In the genomic region with DNA sequence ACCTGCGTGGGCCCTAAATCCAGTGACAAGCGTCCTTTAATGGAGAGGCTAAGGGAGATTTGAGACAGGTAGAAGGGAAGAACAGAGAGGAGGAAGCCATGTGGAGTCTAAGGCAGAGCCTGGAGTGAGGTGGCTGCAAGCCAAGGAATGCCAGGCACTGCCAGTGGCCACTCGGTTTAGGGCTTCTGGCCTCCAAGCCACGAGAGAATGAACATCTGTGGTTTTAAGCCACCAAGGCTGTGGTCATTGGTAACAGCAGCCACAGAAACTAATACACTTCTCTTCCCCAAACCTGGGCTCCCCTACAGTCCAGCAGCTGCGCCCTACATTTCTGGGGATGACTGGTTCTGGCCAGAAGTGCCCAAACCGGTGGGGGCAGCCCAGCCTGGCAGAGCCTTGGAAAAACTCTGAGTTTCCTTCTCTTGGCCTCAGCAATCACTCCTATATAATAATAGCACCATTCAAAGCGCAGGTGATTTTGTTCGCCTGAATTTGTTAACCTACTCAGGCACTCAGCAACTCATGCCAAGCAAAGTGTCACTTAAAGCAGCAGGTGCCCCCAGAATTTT, we compare ENCODE assay signal across 16 cellular contexts.
DNase-seq lines count a peak whose midpoint lies in the region; ATAC-seq, FAIRE-seq and TF ChIP-seq lines count a peak whose summit lies in the region.
"Had no signal": no experiment of that assay in that cellular context is flagged by ENCODE, and none has a peak within 500 bp of the region (broad histone marks: within the 10 kb centered on the region; RNA-seq: fewer than 3 reads in every experiment).

No MANE protein-coding gene starts in this region.

- H3K4me3 ChIP-seq in epithelial cell of esophagus (ENCODE audit: low read length) (no peak overlapping the region), pancreas (no peak overlapping the region)

- intact Hi-C loops in Calu3 (cut with micrococcal nuclease; ENCODE audit: unreplicated experiment) = no loop called here
- intact Hi-C loops in pancreas (cut with DNase I) = no loop called here
- intact Hi-C loops in activated CD8-positive, alpha-beta T cell treated with anti-CD3 and anti-CD28 coated beads for 36 hours (cut with micrococcal nuclease) = no loop called here

- no peaks in the 10 kb centered on the region for H3K27me3 Mint-ChIP-seq in Calu3 (ENCODE audit: unreplicated experiment)
- peaks cover 14% of the 10 kb centered on the region for H3K27me3 Mint-ChIP-seq in activated CD8-positive, alpha-beta T cell treated with anti-CD3 and anti-CD28 coated beads for 36 hours

- peak overlapping the region; percentile 29 for H3K4me3 Mint-ChIP-seq in Calu3 (ENCODE audit: low read depth, unreplicated experiment)
- no peak overlapping the region for H3K4me3 Mint-ChIP-seq in activated CD8-positive, alpha-beta T cell treated with anti-CD3 and anti-CD28 coated beads for 36 hours
- H3K4me3 Mint-ChIP-seq: activated B cell treated with CpG ODN at 0.5 μM for 24 hours had no signal

- peaks cover 6% of the 10 kb centered on the region for H3K36me3 Mint-ChIP-seq in Calu3 (ENCODE audit: insufficient read depth, unreplicated experiment)
- peaks cover 1% of the 10 kb centered on the region for H3K36me3 Mint-ChIP-seq in activated CD8-positive, alpha-beta T cell treated with anti-CD3 and anti-CD28 coated beads for 36 hours (ENCODE audit: low read depth)
- H3K36me3 Mint-ChIP-seq: activated naive CD4-positive, alpha-beta T cell treated with anti-CD3 and anti-CD28 coated beads, Interleukin-2, amount 50 U/mL, for 72 hours had no signal

- H3K27ac Mint-ChIP-seq in Calu3 (ENCODE audit: unreplicated experiment) = peak overlapping the region; percentile 92
- H3K27ac Mint-ChIP-seq in activated CD8-positive, alpha-beta T cell treated with anti-CD3 and anti-CD28 coated beads for 36 hours = no peak overlapping the region
- H3K27ac Mint-ChIP-seq: activated B cell treated with CpG ODN at 0.5 μM for 24 hours; activated naive CD4-positive, alpha-beta T cell treated with anti-CD3 and anti-CD28 coated beads, Interleukin-2, amount 50 U/mL, for 72 hours had no signal

- no peaks in the 10 kb centered on the region for H3K4me1 ChIP-seq in pancreas

- peak; percentile 47 to 70 (median 54) for ATAC-seq in pancreas
- ATAC-seq in HG03378 (IDR thresholded peaks at IDR 0.05; ENCODE audit: unreplicated experiment) = no peak
- ATAC-seq in activated CD8-positive, alpha-beta T cell treated with anti-CD3 and anti-CD28 coated beads for 36 hours = no peak
- ATAC-seq: activated naive CD4-positive, alpha-beta T cell treated with anti-CD3 and anti-CD28 coated beads, Interleukin-2, amount 50 U/mL, for 72 hours had no signal

- POLR2A ChIA-PET in activated CD8-positive, alpha-beta T cell treated with anti-CD3 and anti-CD28 coated beads for 36 hours (lab: Charles Lee) = interaction anchor here (0.9 kb wide), 1 partner anchor 42 kb away, joined by 4 read pairs; no protein-coding TSS in a partner anchor

- H3K36me3 ChIP-seq in pancreas = no peaks in the 10 kb centered on the region

- BruUV-seq in Calu3 (replicated peaks; lab: Mats Ljungman, UMichigan) = no TSS peak

- peak; percentile 69 for DNase-seq in Calu3
- peak; percentile 94 for DNase-seq in NCI-H2029 treated with DMSO at 0.1 percent for 48 hours (lab: John Stamatoyannopoulos, UW)
- DNase-seq in epithelial cell of esophagus (ENCODE audit: low read depth) = peak; percentile 50
- peak in 3 of 6 donors; percentile 45 to 52 (median 45) for DNase-seq in pancreas
- no peak for DNase-seq in activated CD8-positive, alpha-beta memory T cell treated with anti-CD3 and anti-CD28 coated beads, Interleukin-2, amount 50 U/mL, for 48 hours
- DNase-seq in activated CD8-positive, alpha-beta T cell treated with anti-CD3 and anti-CD28 coated beads for 36 hours = no peak
- DNase-seq in NCI-H446 treated with DMSO at 0.1 percent for 48 hours (lab: John Stamatoyannopoulos, UW) = no peak
- DNase-seq: activated B cell treated with CpG ODN at 0.5 μM for 24 hours; DMS79 treated with DMSO at 0.1 percent for 48 hours; GOT3; NCI-H187 treated with DMSO at 0.1 percent for 48 hours; NK-92 treated with Interleukin-12 subunit alpha and Interleukin-12 subunit beta, amount 100 ng/mL, for 24 hours; SK-N-SH had no signal

- no peaks in the 10 kb centered on the region for H3K9me3 ChIP-seq in pancreas
- H3K9me3 ChIP-seq: SK-N-SH had no signal

- TF ChIP-seq CTCF in Calu3 (IDR thresholded peaks at IDR 0.05; ENCODE audit: unreplicated experiment) (no peak), epithelial cell of esophagus (IDR thresholded peaks at IDR 0.05; ENCODE audit: insufficient read depth, low read depth, low read length, missing control alignments) (no peak), pancreas (IDR thresholded peaks at IDR 0.05) (no peak)
- TF ChIP-seq CTCF in activated CD8-positive, alpha-beta T cell treated with anti-CD3 and anti-CD28 coated beads for 36 hours (IDR thresholded peaks at IDR 0.05) = no peak

- CTCF ChIA-PET in Calu3 (lab: Charles Lee) = interaction anchor here (0.5 to 1.0 kb wide), 4 partner anchors 12 to 1913 kb away, joined by 3 to 5 read pairs (median 4); no protein-coding TSS in a partner anchor
- CTCF ChIA-PET in activated CD8-positive, alpha-beta T cell treated with anti-CD3 and anti-CD28 coated beads for 36 hours (lab: Charles Lee) = no interaction called here

- H3K4me1 Mint-ChIP-seq in Calu3 (ENCODE audit: low read depth, unreplicated experiment) = peaks cover 15% of the 10 kb centered on the region
- H3K4me1 Mint-ChIP-seq in activated CD8-positive, alpha-beta T cell treated with anti-CD3 and anti-CD28 coated beads for 36 hours (ENCODE audit: low read depth) = peaks cover 2% of the 10 kb centered on the region

- peak overlapping the region; percentile 38 to 80 (median 58) for H3K27ac ChIP-seq in pancreas

- H3K9me3 Mint-ChIP-seq in Calu3 (ENCODE audit: low read depth, unreplicated experiment) = peaks cover 3% of the 10 kb centered on the region
- no peaks in the 10 kb centered on the region for H3K9me3 Mint-ChIP-seq in activated CD8-positive, alpha-beta T cell treated with anti-CD3 and anti-CD28 coated beads for 36 hours

- FAIRE-seq in pancreas (lab: Jason Lieb, UNC) = no peak
- FAIRE-seq: GM12891 had no signal

- H3K27me3 ChIP-seq in pancreas = no peaks in the 10 kb centered on the region

- 63 to 64% methylated on average over 8 of the region's 8 CpGs for whole genome bisulfite sequencing in pancreas, 2 donors

Comparison
In these comparisons a context has a peak if more than half of its experiments do, and no peak if none do; other contexts are left out.
1. DNase-seq: peak in Calu3 (single experiment), NCI-H2029 treated with DMSO at 0.1 percent for 48 hours (single experiment) and epithelial cell of esophagus (single experiment); none in activated CD8-positive, alpha-beta memory T cell treated with anti-CD3 and anti-CD28 coated beads, Interleukin-2, amount 50 U/mL, for 48 hours (single experiment), activated CD8-positive, alpha-beta T cell treated with anti-CD3 and anti-CD28 coated beads for 36 hours (single experiment) and NCI-H446 treated with DMSO at 0.1 percent for 48 hours (single experiment).
2. ATAC-seq: peak in pancreas (4 of 4); none in HG03378 (single experiment) and activated CD8-positive, alpha-beta T cell treated with anti-CD3 and anti-CD28 coated beads for 36 hours (single experiment).